In the genomic region with DNA sequence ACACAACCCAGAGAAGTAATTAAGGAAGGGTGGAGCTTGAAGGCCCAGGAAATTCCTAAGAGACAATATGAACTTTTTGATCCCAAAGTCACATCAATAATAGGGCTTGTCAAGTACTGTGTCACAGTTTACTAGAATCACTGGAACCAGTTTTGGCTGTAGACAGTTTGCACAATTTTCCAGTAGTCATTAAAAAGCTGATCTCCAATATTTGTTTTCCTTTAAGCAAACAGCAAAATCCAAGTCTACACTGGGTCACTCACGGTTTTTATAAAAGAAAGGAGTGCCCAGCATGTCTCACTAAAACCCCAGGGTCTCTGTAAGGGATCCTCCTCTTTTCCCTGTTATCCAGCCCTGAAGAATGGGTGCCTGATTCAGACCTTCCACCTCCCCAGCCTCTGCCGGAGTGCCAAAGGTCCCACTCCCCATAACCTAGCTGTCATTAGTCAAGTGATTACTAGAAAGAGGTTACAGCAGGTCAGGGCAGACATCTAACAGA, we compare ENCODE assay signal across 8 cellular contexts. TPM values are rescaled to one million over a fixed set of nuclear protein-coding genes. Genes with fewer than 3 reads are reported as not detected.
DNase-seq lines count a peak whose midpoint lies in the region; FAIRE-seq and TF ChIP-seq lines count a peak whose summit lies in the region.

No MANE protein-coding gene starts in this region.

- H3K4me2 ChIP-seq in BLaER1: peak overlapping the region; percentile 92
- peak overlapping the region; percentile 58 to 83 for H3K4me2 ChIP-seq in H1 (ENCODE audit: insufficient read depth in 1 of 2, low read depth in 2 of 2, low read length in 2 of 2)

- TF ChIP-seq RAD21 in H1 (IDR thresholded peaks at IDR 0.05 in 1 of 2, conservative IDR thresholded peaks at IDR 0.05 in 1 of 2; ENCODE audit: low read depth in 2 of 2, low read length in 2 of 2): no peak

- H3K23ac ChIP-seq in H1 (ENCODE audit: insufficient read length): no peak overlapping the region

- H2BK5ac ChIP-seq in H1 (ENCODE audit: low read depth, low read length): no peak overlapping the region

- DNase-seq in MG63 (no peak), H1 (ENCODE audit: low read depth in 1 of 2, low spot score in 2 of 2) (no peak), neural crest cell (ENCODE audit: low read depth, low spot score) (no peak), NCI-H1105 treated with DMSO at 0.1 percent for 48 hours (lab: John Stamatoyannopoulos, UW) (no peak), NCI-H2227 treated with DMSO at 0.1 percent for 48 hours (lab: John Stamatoyannopoulos, UW) (no peak), amniotic stem cell (lab: John Stamatoyannopoulos, UW) (no peak), NCI-H345 treated with DMSO at 0.1 percent for 48 hours (lab: John Stamatoyannopoulos, UW; ENCODE audit: unreplicated experiment) (no peak)

- no peak overlapping the region for H4K91ac ChIP-seq in H1 (replicated peaks; ENCODE audit: insufficient read length, low read length)

- no peaks in the 10 kb centered on the region for H3K27me3 ChIP-seq in BLaER1
- H3K27me3 ChIP-seq in MG63: no peaks in the 10 kb centered on the region
- no peaks in the 10 kb centered on the region for H3K27me3 ChIP-seq in H1 (replicated peaks in 1 of 4; ENCODE audit: control insufficient read depth in 3 of 4, extremely low read depth in 1 of 4, insufficient read depth in 3 of 4, low read length in 3 of 4)

- H3K4me3 ChIP-seq in BLaER1 (peak overlapping the region; percentile 94), MG63 (peak overlapping the region; percentile 96), H1 (ENCODE audit: extremely low read depth in 1 of 4, insufficient read depth in 2 of 4, low read depth in 3 of 4, low read length in 4 of 4) (peak overlapping the region; percentile 52 to 94 (median 92))

- no peak for TF ChIP-seq CTCF in H1 (IDR thresholded peaks at IDR 0.05; ENCODE audit: control extremely low read depth in 1 of 3, insufficient read depth in 1 of 3, low read depth in 1 of 3, low read length in 3 of 3)
- TF ChIP-seq CTCF in neural crest cell (conservative IDR thresholded peaks at IDR 0.05): no peak

- H3K27ac ChIP-seq in BLaER1 (peak overlapping the region; percentile 75), H1 (ENCODE audit: low read depth, low read length) (0 out of 2 replicates have a peak overlapping the region, but pooled peaks have one; percentile 18)

- POLR2A ChIA-PET in H1 (lab: Charles Lee; ENCODE audit: partially characterized antibody): interaction anchor here (0.8 to 1.2 kb wide), 6 partner anchors 9 to 195 kb away, joined by 3 read pairs; partner anchors contain the start of genes CCAR1, DNA2 and TET1

- CTCF ChIA-PET in H1 (lab: Charles Lee; ENCODE audit: partially characterized antibody): interaction anchor here (0.6 to 1.0 kb wide), 2 partner anchors 11 to 369 kb away, joined by 3 to 4 read pairs; no protein-coding TSS in a partner anchor

- FAIRE-seq in H1 (lab: Jason Lieb, UNC): no peak

- H2BK15ac ChIP-seq in H1 (ENCODE audit: low read length): no peak overlapping the region

- H2BK120ac ChIP-seq in H1 (replicated peaks; ENCODE audit: low read depth, low read length): no peak overlapping the region

- H2AFZ ChIP-seq in H1 (ENCODE audit: low read length): peak overlapping the region; percentile 70

- peak overlapping the region; percentile 94 for H3K4me3 Mint-ChIP-seq in neural crest cell

- H2BK12ac ChIP-seq in H1 (ENCODE audit: low read depth, low read length): no peak overlapping the region

- peaks cover 10% of the 10 kb centered on the region for H3K36me3 ChIP-seq in BLaER1
- H3K36me3 ChIP-seq in MG63: no peaks in the 10 kb centered on the region; the same call in 1 of the 2 replicates
- no peaks in the 10 kb centered on the region for H3K36me3 ChIP-seq in H1 (ENCODE audit: control insufficient read depth in 2 of 4, insufficient read depth in 4 of 4, low read length in 3 of 4)

- H2BK20ac ChIP-seq in H1 (ENCODE audit: low read length): no peak overlapping the region

- peak overlapping the region; percentile 91 for H3K9ac ChIP-seq in BLaER1
- peak overlapping the region; percentile 13 to 68 (median 63) for H3K9ac ChIP-seq in H1 (replicated peaks in 1 of 4; ENCODE audit: extremely low read depth in 1 of 4, low read depth in 3 of 4, low read length in 3 of 4)

- WGBS in H1 (ENCODE audit: extremely low coverage in 1 of 2, insufficient coverage in 1 of 2, insufficient read length in 1 of 2, insufficient replicate concordance in 2 of 2, low coverage in 1 of 2, low lambda C conversion rate in 2 of 2, missing lambda C conversion rate in 1 of 2), 2 experiments: 38% methylated on average over 2 of the region's 2 CpGs; no CpG with 5 or more reads in 1 of the 2 experiments

- H3K9me3 ChIP-seq in BLaER1 (no peaks in the 10 kb centered on the region), MG63 (no peaks in the 10 kb centered on the region), H1 (ENCODE audit: insufficient read depth in 2 of 2, low read depth in 1 of 2, low read length in 1 of 2) (no peaks in the 10 kb centered on the region)

- no peaks in the 10 kb centered on the region; the same call in 1 of the 2 replicates for H3K23me2 ChIP-seq in H1 (ENCODE audit: low read depth, low read length)

- TF ChIP-seq POLR2A in H1 (IDR thresholded peaks at IDR 0.05; ENCODE audit: control extremely low read depth in 1 of 2, low read depth in 2 of 2, low read length in 2 of 2): no peak

- H3K4me1 ChIP-seq in BLaER1 (peaks cover 12% of the 10 kb centered on the region), H1 (replicated peaks in 1 of 4; ENCODE audit: control insufficient read depth in 3 of 4, insufficient read depth in 4 of 4, low read length in 3 of 4) (no peaks in the 10 kb centered on the region; a peak in 1 of 7 replicates)

- H4K5ac ChIP-seq in H1 (ENCODE audit: insufficient read length, low read depth, low read length): no peak overlapping the region

- no peak overlapping the region for H3K14ac ChIP-seq in H1 (ENCODE audit: insufficient read length)

- H3K36me3 Mint-ChIP-seq in neural crest cell (ENCODE audit: low read depth): no peaks in the 10 kb centered on the region

- TF ChIP-seq EP300 in H1 (IDR thresholded peaks at IDR 0.05; ENCODE audit: borderline replicate concordance in 1 of 2, low read depth in 2 of 2, low read length in 2 of 2): no peak

- no peaks in the 10 kb centered on the region for H3K9me3 Mint-ChIP-seq in neural crest cell

- no peak overlapping the region for H4K8ac ChIP-seq in H1 (ENCODE audit: extremely low read depth, insufficient read depth, low read length)

- peaks cover 7% of the 10 kb centered on the region for H3K4me1 Mint-ChIP-seq in neural crest cell

- peak overlapping the region; percentile 88 for H3K27ac Mint-ChIP-seq in neural crest cell (ENCODE audit: unreplicated experiment)

- H3K79me2 ChIP-seq in H1 (ENCODE audit: control insufficient read depth in 1 of 2, insufficient read depth in 2 of 2, low read length in 2 of 2): peaks cover 0 to 4% of the 10 kb centered on the region in 2 experiments; a peak in 1 of 4 replicates

- no peak overlapping the region for H3K4ac ChIP-seq in H1 (replicated peaks; ENCODE audit: insufficient read length, low read depth, low read length)

- no peaks in the 10 kb centered on the region for H4K20me1 ChIP-seq in BLaER1
- H4K20me1 ChIP-seq in H1 (replicated peaks in 1 of 2; ENCODE audit: control insufficient read depth in 1 of 2, insufficient read depth in 2 of 2, low read length in 2 of 2): no peaks in the 10 kb centered on the region

- H2AK5ac ChIP-seq in H1 (ENCODE audit: low read depth, low read length): no peak overlapping the region

- H3K27me3 Mint-ChIP-seq in neural crest cell (ENCODE audit: low read depth): no peaks in the 10 kb centered on the region

- no peaks in the 10 kb centered on the region; the same call in 1 of the 2 replicates for H3K79me1 ChIP-seq in H1 (ENCODE audit: low read depth, low read length)

- H3K56ac ChIP-seq in H1 (replicated peaks; ENCODE audit: insufficient read length, low read depth, low read length): no peak overlapping the region

- H3K18ac ChIP-seq in H1 (ENCODE audit: extremely low read depth, low read length): no peak overlapping the region

RNA-seq across cellular contexts. Expression of gene SLC25A16, which starts 0.6 kb away (rescaled TPM):
- 7.6 and 12.4 TPM in 2 replicates for total RNA-seq in MG63 (2014; rRNA removed; shearing (Covaris generic); ENCODE audit: low replicate concordance)
- total RNA-seq in H1 (2021; fragmentation: NEBNext Ultra II Directional; extraction: Animal tissue kit (Norgen Biotek cat#: 25700)): 9.9 and 12.0 TPM in 2 replicates
- polyA plus RNA-seq in H1 (2011; rRNA removed): 2.9 and 6.6 TPM in 2 replicates
- 5.9 TPM for polyA plus RNA-seq in H1 (2011; cell fraction: cytosol; rRNA removed)
- polyA plus RNA-seq in H1 (2011; cell fraction: nucleus; rRNA removed): 4.9 TPM
- 5.2 to 8.3 TPM (median 5.4 TPM) in 4 replicates for polyA plus RNA-seq in H1 (2012, experiment 1 of 2)
- polyA plus RNA-seq in H1 (2012, experiment 2 of 2): 2.0 TPM
- polyA plus RNA-seq in H1 (2013, experiment 1 of 2): 4.8 TPM
- 4.6 TPM for polyA plus RNA-seq in H1 (2013, experiment 2 of 2)
- polyA minus RNA-seq in H1 (2011; rRNA and poly(A)+ RNA removed): 8.1 and 8.9 TPM in 2 replicates
- polyA minus RNA-seq in H1 (2011; cell fraction: cytosol; rRNA and poly(A)+ RNA removed): 13.1 TPM
- 10.6 TPM for polyA minus RNA-seq in H1 (2011; cell fraction: nucleus; rRNA and poly(A)+ RNA removed)
- total RNA-seq in neural crest cell: 13.1 and 19.3 TPM in 2 replicates

RNA-seq across cellular contexts. Expression of gene TET1, which starts 33.5 kb away (rescaled TPM):
- 0.39 and 0.82 TPM in 2 replicates for total RNA-seq in MG63 (2014; rRNA removed; shearing (Covaris generic); ENCODE audit: low replicate concordance)
- total RNA-seq in H1 (2021; fragmentation: NEBNext Ultra II Directional; extraction: Animal tissue kit (Norgen Biotek cat#: 25700)): 68.5 and 69.3 TPM in 2 replicates
- 10.3 and 15.2 TPM in 2 replicates for polyA plus RNA-seq in H1 (2011; rRNA removed)
- polyA plus RNA-seq in H1 (2011; cell fraction: cytosol; rRNA removed): 12.2 TPM
- 38.0 TPM for polyA plus RNA-seq in H1 (2011; cell fraction: nucleus; rRNA removed)
- 14.1 to 23.4 TPM (median 18.2 TPM) in 4 replicates for polyA plus RNA-seq in H1 (2012, experiment 1 of 2)
- 1.4 TPM for polyA plus RNA-seq in H1 (2012, experiment 2 of 2)
- polyA plus RNA-seq in H1 (2013, experiment 1 of 2): 33.6 TPM
- polyA plus RNA-seq in H1 (2013, experiment 2 of 2): 28.9 TPM
- polyA minus RNA-seq in H1 (2011; rRNA and poly(A)+ RNA removed): 108 and 130 TPM in 2 replicates
- 44.9 TPM for polyA minus RNA-seq in H1 (2011; cell fraction: cytosol; rRNA and poly(A)+ RNA removed)
- 245 TPM for polyA minus RNA-seq in H1 (2011; cell fraction: nucleus; rRNA and poly(A)+ RNA removed)
- 27.7 and 30.0 TPM in 2 replicates for total RNA-seq in neural crest cell

RNA-seq across cellular contexts. Expression of gene DNA2, which starts 54.9 kb away (rescaled TPM):
- total RNA-seq in MG63 (2014; rRNA removed; shearing (Covaris generic); ENCODE audit: low replicate concordance): 6.8 and 10.7 TPM in 2 replicates
- total RNA-seq in H1 (2021; fragmentation: NEBNext Ultra II Directional; extraction: Animal tissue kit (Norgen Biotek cat#: 25700)): 55.6 and 57.9 TPM in 2 replicates
- polyA plus RNA-seq in H1 (2011; rRNA removed): 7.8 and 16.0 TPM in 2 replicates
- 21.3 TPM for polyA plus RNA-seq in H1 (2011; cell fraction: cytosol; rRNA removed)
- 4.6 TPM for polyA plus RNA-seq in H1 (2011; cell fraction: nucleus; rRNA removed)
- polyA plus RNA-seq in H1 (2012, experiment 1 of 2): 19.5 to 37.3 TPM (median 22.6 TPM) in 4 replicates
- 2.7 TPM for polyA plus RNA-seq in H1 (2012, experiment 2 of 2)
- polyA plus RNA-seq in H1 (2013, experiment 1 of 2): 27.0 TPM
- polyA plus RNA-seq in H1 (2013, experiment 2 of 2): 24.8 TPM
- polyA minus RNA-seq in H1 (2011; rRNA and poly(A)+ RNA removed): 15.8 and 30.2 TPM in 2 replicates
- 16.0 TPM for polyA minus RNA-seq in H1 (2011; cell fraction: cytosol; rRNA and poly(A)+ RNA removed)
- 23.6 TPM for polyA minus RNA-seq in H1 (2011; cell fraction: nucleus; rRNA and poly(A)+ RNA removed)
- 44.6 and 52.6 TPM in 2 replicates for total RNA-seq in neural crest cell

Comparison
In these comparisons a context has a peak if more than half of its experiments do, and no peak if none do; other contexts are left out.
1. RNA of gene TET1, which starts 33.5 kb away (total RNA-seq): 68.5 to 69.3 TPM in H1 and 27.7 to 30.0 TPM in neural crest cell; 0.39 to 0.82 TPM in MG63; every median in the first group is over 10 times any median in the second.
2. Peak in every context shown above with its lines, with median percentiles within 50 percentile points of each other: H3K4me3 ChIP-seq.